ENCODE assay signal across 15 cellular contexts in the genomic region with DNA sequence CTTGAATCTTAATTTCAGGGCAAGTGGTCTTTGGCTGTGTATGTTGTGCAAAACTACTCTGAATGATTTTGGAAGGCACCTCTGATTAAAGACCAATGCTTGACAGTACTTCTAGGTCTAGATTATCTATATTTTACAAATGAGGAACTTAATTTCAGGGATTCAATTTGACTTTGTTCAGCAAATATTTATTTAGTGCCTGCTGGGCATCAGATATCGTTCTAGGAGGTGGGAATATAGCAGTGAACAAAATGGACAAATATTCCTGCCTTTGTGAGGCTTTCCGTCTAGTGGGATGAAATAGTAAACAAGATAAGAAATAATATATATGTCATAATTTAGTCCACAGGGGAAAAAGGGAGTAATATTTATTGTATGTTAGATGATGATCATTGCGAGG. TPM values are rescaled to one million over a fixed set of nuclear protein-coding genes. Genes with fewer than 3 reads are reported as not detected.
DNase-seq lines count a peak whose midpoint lies in the region; ATAC-seq and TF ChIP-seq lines count a peak whose summit lies in the region.
"Had no signal": no experiment of that assay in that cellular context is flagged by ENCODE, and none has a peak within 500 bp of the region (broad histone marks: within the 10 kb centered on the region; RNA-seq: fewer than 3 reads in every experiment).

No MANE protein-coding gene starts in this region.

- no peak overlapping the region for H3K4me3 ChIP-seq in PC-9
- H3K4me3 ChIP-seq in hepatocyte: no peak overlapping the region
- H3K4me3 ChIP-seq in stomach: no peak overlapping the region
- H3K4me3 ChIP-seq: BLaER1, SJCRH30 had no signal

- DNase-seq in NCI-H748 (lab: John Stamatoyannopoulos, UW; ENCODE audit: unreplicated experiment) (peak; percentile 7), NCI-H748 treated with DMSO at 0.1 percent for 48 hours (lab: John Stamatoyannopoulos, UW) (no peak), PC-9 (no peak), hepatocyte (ENCODE audit: low spot score) (no peak), stomach (no peak), NCI-H2081 treated with DMSO at 0.1 percent for 48 hours (lab: John Stamatoyannopoulos, UW) (no peak), DMS114 treated with DMSO at 0.1 percent for 48 hours (lab: John Stamatoyannopoulos, UW; ENCODE audit: unreplicated experiment) (no peak)
- DNase-seq: Calu3; CD8-positive, alpha-beta T cell; DMS79; KG1; NCI-H1930; SJCRH30 had no signal

- 79% methylated on average over 3 of the region's 3 CpGs for WGBS in hepatocyte (ENCODE audit: low lambda C conversion rate, missing lambda C conversion rate)
- 44 to 73% (median 59%) methylated on average over 3 of the region's 3 CpGs for WGBS in stomach, 5 donors

- H3K27ac ChIP-seq in PC-9 (no peak overlapping the region; the same call in 1 of the 2 replicates), hepatocyte (no peak overlapping the region), stomach (no peak overlapping the region)
- H3K27ac ChIP-seq: BLaER1, SJCRH30 had no signal

- H3K4me2 ChIP-seq in PC-9 (peak overlapping the region; percentile 98; the same call in 1 of the 2 replicates), hepatocyte (peak overlapping the region; percentile 1)
- H3K4me2 ChIP-seq: BLaER1 had no signal

- H3K9me3 ChIP-seq in PC-9 (ENCODE audit: insufficient read depth, low read depth) (no peaks in the 10 kb centered on the region), hepatocyte (ENCODE audit: low read depth) (no peaks in the 10 kb centered on the region), stomach (no peaks in the 10 kb centered on the region)
- H3K9me3 ChIP-seq: BLaER1, SJCRH30 had no signal

- H3K4me1 ChIP-seq in PC-9 (replicated peaks; ENCODE audit: insufficient read depth): peaks cover 70% of the 10 kb centered on the region
- peaks cover 33% of the 10 kb centered on the region for H3K4me1 ChIP-seq in hepatocyte (ENCODE audit: insufficient read depth)
- H3K4me1 ChIP-seq in stomach: peaks cover 12 to 79% (median 44%) of the 10 kb centered on the region in 4 donors
- H3K4me1 ChIP-seq: SJCRH30 had no signal

- TF ChIP-seq EP300 in stomach (IDR thresholded peaks at IDR 0.05): no peak

- H3K36me3 ChIP-seq in PC-9 (ENCODE audit: low read depth) (peaks cover 69% of the 10 kb centered on the region), hepatocyte (replicated peaks; ENCODE audit: insufficient read depth, low read depth) (no peaks in the 10 kb centered on the region), stomach (peaks cover 0 to 8% (median 0%) of the 10 kb centered on the region in 4 donors)

- H3F3A ChIP-seq in PC-9 (ENCODE audit: insufficient read depth, low read depth): peaks cover 30% of the 10 kb centered on the region; the same call in 1 of the 2 replicates

- ATAC-seq in HG03571 (IDR thresholded peaks at IDR 0.05; ENCODE audit: unreplicated experiment): no peak
- ATAC-seq: CD8-positive, alpha-beta T cell had no signal

- H3K27me3 ChIP-seq in PC-9 (ENCODE audit: insufficient read depth, low read depth) (no peaks in the 10 kb centered on the region), hepatocyte (no peaks in the 10 kb centered on the region), stomach (no peaks in the 10 kb centered on the region)
- H3K27me3 ChIP-seq: BLaER1, SJCRH30 had no signal

- CTCF ChIA-PET in PC-9 (lab: Charles Lee): no interaction called here

- H2AFZ ChIP-seq in PC-9 (no peak overlapping the region), hepatocyte (no peak overlapping the region)

- TF ChIP-seq POLR2A in stomach (IDR thresholded peaks at IDR 0.05): no peak

- TF ChIP-seq CTCF in PC-9 (conservative IDR thresholded peaks at IDR 0.05) (no peak), hepatocyte (IDR thresholded peaks at IDR 0.05; ENCODE audit: poor library complexity) (no peak), stomach (IDR thresholded peaks at IDR 0.05) (no peak)

- H4K20me1 ChIP-seq in PC-9 (ENCODE audit: insufficient read depth) (peaks cover 80% of the 10 kb centered on the region), hepatocyte (ENCODE audit: insufficient read depth, poor library complexity, severe bottlenecking) (peaks cover 88% of the 10 kb centered on the region)

- H3K9me2 ChIP-seq in PC-9 (ENCODE audit: insufficient read depth) (no peaks in the 10 kb centered on the region), hepatocyte (replicated peaks; ENCODE audit: insufficient read depth) (no peaks in the 10 kb centered on the region)

- POLR2A ChIA-PET in PC-9 (lab: Charles Lee; ENCODE audit: unreplicated experiment): no interaction called here

- H3K79me2 ChIP-seq in PC-9 (ENCODE audit: low read depth) (peaks cover 97% of the 10 kb centered on the region), hepatocyte (peaks cover 94% of the 10 kb centered on the region)

- BruUV-seq in PC-9 (replicated peaks; lab: Mats Ljungman, UMichigan): no TSS peak

- intact Hi-C loops in PC-9 (cut with micrococcal nuclease; ENCODE audit: unreplicated experiment) (loop anchor here (10.0 kb wide), 2 partner anchors 365 to 395 kb away; a partner anchor contains a TSS), stomach (cut with DNase I; ENCODE audit: low total_unique reads) (no loop called here)

RNA-seq across cellular contexts. Expression of a gene that starts 4.7 kb away (rescaled TPM):
- total RNA-seq in PC-9 (2021) (23.2 and 26.2 TPM in 2 replicates), hepatocyte (24.1 and 25.7 TPM in 2 replicates), stomach (10 to 100 TPM in 4 of 5 donors, 1 to 10 TPM in 1; 5.3 to 44.2 (median 30.8) TPM)
- polyA plus RNA-seq in hepatocyte (16.1 and 18.3 TPM in 2 replicates), stomach (10 to 100 TPM in 1 of 3 donors, 1 to 10 TPM in 2; 9.2 to 12.2 (median 9.7) TPM)
